In the genomic region with DNA sequence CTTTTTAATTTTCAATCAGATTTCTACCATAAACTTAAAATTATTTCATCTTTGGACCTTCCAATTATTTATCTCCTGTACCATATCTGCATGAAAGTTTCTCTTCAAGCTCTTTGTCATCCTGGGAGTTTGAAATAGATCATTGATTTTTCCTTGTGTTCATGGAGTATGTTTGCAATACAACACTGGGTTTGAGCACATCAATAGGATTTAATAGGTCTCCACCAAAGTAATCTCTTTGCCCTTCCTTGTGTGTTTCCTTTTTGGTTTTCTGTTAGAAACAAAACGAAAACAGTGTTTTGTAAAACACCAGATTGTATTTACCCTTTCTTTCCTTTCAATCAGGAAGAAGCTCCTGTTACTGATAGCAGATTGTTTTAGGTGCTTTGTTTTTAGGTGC, we compare ENCODE assay signal across 1 cellular context.
TF ChIP-seq lines count a peak whose summit lies in the region.

No MANE protein-coding gene starts in this region.

TF ChIP-seq in HepG2, 621 proteins besides CTCF, POLR2A, EP300 and RAD21 (continued from another document and continues in another):
- TF ChIP-seq, protein P1, sequence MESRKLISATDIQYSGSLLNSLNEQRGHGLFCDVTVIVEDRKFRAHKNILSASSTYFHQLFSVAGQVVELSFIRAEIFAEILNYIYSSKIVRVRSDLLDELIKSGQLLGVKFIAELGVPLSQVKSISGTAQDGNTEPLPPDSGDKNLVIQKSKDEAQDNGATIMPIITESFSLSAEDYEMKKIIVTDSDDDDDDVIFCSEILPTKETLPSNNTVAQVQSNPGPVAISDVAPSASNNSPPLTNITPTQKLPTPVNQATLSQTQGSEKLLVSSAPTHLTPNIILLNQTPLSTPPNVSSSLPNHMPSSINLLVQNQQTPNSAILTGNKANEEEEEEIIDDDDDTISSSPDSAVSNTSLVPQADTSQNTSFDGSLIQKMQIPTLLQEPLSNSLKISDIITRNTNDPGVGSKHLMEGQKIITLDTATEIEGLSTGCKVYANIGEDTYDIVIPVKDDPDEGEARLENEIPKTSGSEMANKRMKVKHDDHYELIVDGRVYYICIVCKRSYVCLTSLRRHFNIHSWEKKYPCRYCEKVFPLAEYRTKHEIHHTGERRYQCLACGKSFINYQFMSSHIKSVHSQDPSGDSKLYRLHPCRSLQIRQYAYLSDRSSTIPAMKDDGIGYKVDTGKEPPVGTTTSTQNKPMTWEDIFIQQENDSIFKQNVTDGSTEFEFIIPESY (CRISPR knock-in tag; IDR thresholded peaks at IDR 0.05) = no peak
- TF ChIP-seq ZNF143 (CRISPR knock-in tag; IDR thresholded peaks at IDR 0.05) (no peak), ONECUT2 (CRISPR knock-in tag; IDR thresholded peaks at IDR 0.05) (peak; percentile 71; the same call in 1 of the 2 replicates), ISL2 (CRISPR knock-in tag; IDR thresholded peaks at IDR 0.05) (peak; percentile 22; the same call in 1 of the 2 replicates), SOX5 (CRISPR knock-in tag; IDR thresholded peaks at IDR 0.05; ENCODE audit: borderline replicate concordance) (peak; percentile 46; the same call in 1 of the 2 replicates), ZSCAN22 (CRISPR knock-in tag; IDR thresholded peaks at IDR 0.05) (no peak), PBX2 (CRISPR knock-in tag; IDR thresholded peaks at IDR 0.05) (no peak), ZNF3 (CRISPR knock-in tag; IDR thresholded peaks at IDR 0.05) (no peak), ZNF124 (CRISPR knock-in tag; IDR thresholded peaks at IDR 0.05) (no peak), ZNF609 (CRISPR knock-in tag; IDR thresholded peaks at IDR 0.05; ENCODE audit: borderline replicate concordance) (peak; percentile 54; the same call in 1 of the 2 replicates), REL (CRISPR knock-in tag; conservative IDR thresholded peaks at IDR 0.05) (no peak), ZBTB21 (CRISPR knock-in tag; IDR thresholded peaks at IDR 0.05) (no peak), NCOR1 (IDR thresholded peaks at IDR 0.05; ENCODE audit: borderline replicate concordance, low read length) (no peak), ZBTB20 (CRISPR knock-in tag; IDR thresholded peaks at IDR 0.05; ENCODE audit: borderline replicate concordance, low read depth) (no peak), PAXIP1 (CRISPR knock-in tag; conservative IDR thresholded peaks at IDR 0.05) (peak; percentile 70), TCF7 (IDR thresholded peaks at IDR 0.05; ENCODE audit: low read depth) (peak; percentile 49), NBN (conservative IDR thresholded peaks at IDR 0.05) (no peak), ZNF234 (CRISPR knock-in tag; conservative IDR thresholded peaks at IDR 0.05) (no peak), ZNF772 (CRISPR knock-in tag; IDR thresholded peaks at IDR 0.05) (no peak), ZBTB46 (CRISPR knock-in tag; IDR thresholded peaks at IDR 0.05; ENCODE audit: borderline replicate concordance) (no peak), RARA (CRISPR knock-in tag; IDR thresholded peaks at IDR 0.05) (peak; percentile 63; the same call in 1 of the 2 replicates), ZNF704 (CRISPR knock-in tag; IDR thresholded peaks at IDR 0.05; ENCODE audit: borderline replicate concordance) (no peak), SKIL (CRISPR knock-in tag; IDR thresholded peaks at IDR 0.05; ENCODE audit: borderline replicate concordance) (no peak), KLF11 (CRISPR knock-in tag; IDR thresholded peaks at IDR 0.05) (no peak), NFYC (CRISPR knock-in tag; IDR thresholded peaks at IDR 0.05) (no peak), ZNF333 (CRISPR knock-in tag; IDR thresholded peaks at IDR 0.05; ENCODE audit: borderline replicate concordance) (no peak), ZNF530 (CRISPR knock-in tag; IDR thresholded peaks at IDR 0.05; ENCODE audit: low read depth) (no peak), ZNF672 (CRISPR knock-in tag; IDR thresholded peaks at IDR 0.05) (no peak), CBX1 (IDR thresholded peaks at IDR 0.05; ENCODE audit: low read depth) (no peak), MBD4 (IDR thresholded peaks at IDR 0.05; ENCODE audit: borderline replicate concordance, low read length) (no peak), SP2 (CRISPR knock-in tag; IDR thresholded peaks at IDR 0.05) (no peak), RFX5 (IDR thresholded peaks at IDR 0.05; ENCODE audit: low read depth, low read length) (no peak), FOXP1 (IDR thresholded peaks at IDR 0.05) (no peak), FOXP1 (CRISPR knock-in tag; IDR thresholded peaks at IDR 0.05) (peak; percentile 84), CBX5 (CRISPR knock-in tag; IDR thresholded peaks at IDR 0.05; ENCODE audit: borderline replicate concordance) (no peak), SMAD1 (CRISPR knock-in tag; IDR thresholded peaks at IDR 0.05; ENCODE audit: borderline replicate concordance, low read depth) (no peak)
- TF ChIP-seq, protein P2, sequence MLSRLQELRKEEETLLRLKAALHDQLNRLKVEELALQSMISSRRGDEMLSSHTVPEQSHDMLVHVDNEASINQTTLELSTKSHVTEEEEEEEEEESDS (CRISPR knock-in tag; IDR thresholded peaks at IDR 0.05; ENCODE audit: borderline replicate concordance) = no peak
- TF ChIP-seq, protein P3, sequence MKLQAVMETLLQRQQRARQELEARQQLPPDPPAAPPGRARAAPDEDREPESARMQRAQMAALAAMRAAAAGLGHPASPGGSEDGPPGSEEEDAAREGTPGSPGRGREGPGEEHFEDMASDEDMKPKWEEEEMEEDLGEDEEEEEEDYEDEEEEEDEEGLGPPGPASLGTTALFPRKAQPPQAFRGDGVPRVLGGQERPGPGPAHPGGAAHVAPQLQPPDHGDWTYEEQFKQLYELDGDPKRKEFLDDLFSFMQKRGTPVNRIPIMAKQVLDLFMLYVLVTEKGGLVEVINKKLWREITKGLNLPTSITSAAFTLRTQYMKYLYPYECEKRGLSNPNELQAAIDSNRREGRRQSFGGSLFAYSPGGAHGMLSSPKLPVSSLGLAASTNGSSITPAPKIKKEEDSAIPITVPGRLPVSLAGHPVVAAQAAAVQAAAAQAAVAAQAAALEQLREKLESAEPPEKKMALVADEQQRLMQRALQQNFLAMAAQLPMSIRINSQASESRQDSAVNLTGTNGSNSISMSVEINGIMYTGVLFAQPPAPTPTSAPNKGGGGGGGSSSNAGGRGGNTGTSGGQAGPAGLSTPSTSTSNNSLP (IDR thresholded peaks at IDR 0.05; ENCODE audit: low read depth, low read length) = peak; percentile 42; the same call in 1 of the 2 replicates
- TF ChIP-seq, protein P4, sequence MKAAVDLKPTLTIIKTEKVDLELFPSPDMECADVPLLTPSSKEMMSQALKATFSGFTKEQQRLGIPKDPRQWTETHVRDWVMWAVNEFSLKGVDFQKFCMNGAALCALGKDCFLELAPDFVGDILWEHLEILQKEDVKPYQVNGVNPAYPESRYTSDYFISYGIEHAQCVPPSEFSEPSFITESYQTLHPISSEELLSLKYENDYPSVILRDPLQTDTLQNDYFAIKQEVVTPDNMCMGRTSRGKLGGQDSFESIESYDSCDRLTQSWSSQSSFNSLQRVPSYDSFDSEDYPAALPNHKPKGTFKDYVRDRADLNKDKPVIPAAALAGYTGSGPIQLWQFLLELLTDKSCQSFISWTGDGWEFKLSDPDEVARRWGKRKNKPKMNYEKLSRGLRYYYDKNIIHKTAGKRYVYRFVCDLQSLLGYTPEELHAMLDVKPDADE (CRISPR knock-in tag; IDR thresholded peaks at IDR 0.05) = no peak
- TF ChIP-seq, protein P5, sequence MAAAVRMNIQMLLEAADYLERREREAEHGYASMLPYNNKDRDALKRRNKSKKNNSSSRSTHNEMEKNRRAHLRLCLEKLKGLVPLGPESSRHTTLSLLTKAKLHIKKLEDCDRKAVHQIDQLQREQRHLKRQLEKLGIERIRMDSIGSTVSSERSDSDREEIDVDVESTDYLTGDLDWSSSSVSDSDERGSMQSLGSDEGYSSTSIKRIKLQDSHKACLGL (CRISPR knock-in tag; IDR thresholded peaks at IDR 0.05) = no peak
